1 cellular context compared by ENCODE assay signal in genomic region chr9:131530930-131531832, GRCh38.
TF ChIP-seq lines count a peak whose summit lies in the region.

Gene UCK1, minus strand, starts transcription at chr9:131531263. Its CDS starts 89 bp downstream, at chr9:131531174.

TF ChIP-seq in HepG2, 621 proteins besides CTCF, POLR2A, EP300 and RAD21 (continued from another document and continues in another):
- TF ChIP-seq PRDM10 (CRISPR knock-in tag; IDR thresholded peaks at IDR 0.05; ENCODE audit: low read depth) (no peak), ZNF101 (CRISPR knock-in tag; IDR thresholded peaks at IDR 0.05; ENCODE audit: borderline replicate concordance, low read depth) (no peak), GATAD1 (CRISPR knock-in tag; IDR thresholded peaks at IDR 0.05) (peak; percentile 58; the same call in 1 of the 2 replicates), ELF1 (CRISPR knock-in tag; IDR thresholded peaks at IDR 0.05) (0 out of 2 replicates have a peak, but pooled peaks have one; percentile 53), FOXJ3 (CRISPR knock-in tag; IDR thresholded peaks at IDR 0.05; ENCODE audit: borderline replicate concordance) (no peak), MED1 (CRISPR knock-in tag; IDR thresholded peaks at IDR 0.05) (peak; percentile 15; the same call in 1 of the 2 replicates), ZNF430 (CRISPR knock-in tag; IDR thresholded peaks at IDR 0.05) (no peak), CBX5 (CRISPR knock-in tag; IDR thresholded peaks at IDR 0.05; ENCODE audit: borderline replicate concordance) (no peak), PTBP1 (IDR thresholded peaks at IDR 0.05; ENCODE audit: low read depth, low read length, poor library complexity, severe bottlenecking) (no peak), HOXD1 (CRISPR knock-in tag; IDR thresholded peaks at IDR 0.05) (no peak; the same call in 1 of the 2 replicates), HNRNPLL (IDR thresholded peaks at IDR 0.05; ENCODE audit: low read depth, low read length, poor library complexity, severe bottlenecking) (peak; percentile 36), NKX3-1 (CRISPR knock-in tag; IDR thresholded peaks at IDR 0.05) (no peak), DRAP1 (CRISPR knock-in tag; IDR thresholded peaks at IDR 0.05) (no peak), ZBTB7A (CRISPR knock-in tag; IDR thresholded peaks at IDR 0.05) (peak; percentile 47; the same call in 1 of the 2 replicates), ARNT (IDR thresholded peaks at IDR 0.05) (no peak), MLXIP (CRISPR knock-in tag; IDR thresholded peaks at IDR 0.05; ENCODE audit: borderline replicate concordance) (no peak), ZNF550 (CRISPR knock-in tag; IDR thresholded peaks at IDR 0.05; ENCODE audit: borderline replicate concordance) (no peak), MYPOP (CRISPR knock-in tag; IDR thresholded peaks at IDR 0.05) (peak; percentile 54; the same call in 1 of the 2 replicates), ZNF143 (CRISPR knock-in tag; IDR thresholded peaks at IDR 0.05) (peak; percentile 91), ZBTB26 (CRISPR knock-in tag; IDR thresholded peaks at IDR 0.05; ENCODE audit: borderline replicate concordance) (no peak), SATB2 (CRISPR knock-in tag; IDR thresholded peaks at IDR 0.05) (no peak), JDP2 (CRISPR knock-in tag; IDR thresholded peaks at IDR 0.05; ENCODE audit: borderline replicate concordance) (no peak), TBL1XR1 (IDR thresholded peaks at IDR 0.05; ENCODE audit: borderline replicate concordance, low read length, partially characterized antibody) (peak; percentile 36), ZNF563 (CRISPR knock-in tag; IDR thresholded peaks at IDR 0.05) (0 out of 2 replicates have a peak, but pooled peaks have one; percentile 43), KAT8 (CRISPR knock-in tag; IDR thresholded peaks at IDR 0.05) (0 out of 2 replicates have a peak, but pooled peaks have one; percentile 21), ZNF24 (IDR thresholded peaks at IDR 0.05) (no peak), ATF7-NPFF (CRISPR knock-in tag; IDR thresholded peaks at IDR 0.05; ENCODE audit: low read depth) (peak; percentile 27; the same call in 1 of the 2 replicates), ZNF687 (CRISPR knock-in tag; IDR thresholded peaks at IDR 0.05) (peak; percentile 55; the same call in 1 of the 2 replicates), KDM5B (CRISPR knock-in tag; IDR thresholded peaks at IDR 0.05; ENCODE audit: borderline replicate concordance) (peak; percentile 63; the same call in 1 of the 2 replicates), RBFOX2 (IDR thresholded peaks at IDR 0.05; ENCODE audit: low read depth, low read length) (peak; percentile 81), ZNF10 (CRISPR knock-in tag; IDR thresholded peaks at IDR 0.05; ENCODE audit: borderline replicate concordance, low read depth) (no peak), PATZ1 (CRISPR knock-in tag; IDR thresholded peaks at IDR 0.05) (peak; percentile 53), PHF5A (CRISPR knock-in tag; IDR thresholded peaks at IDR 0.05; ENCODE audit: low read depth, unreplicated experiment) (no peak), ZFY (CRISPR knock-in tag; IDR thresholded peaks at IDR 0.05) (peak; percentile 91), POGK (CRISPR knock-in tag; conservative IDR thresholded peaks at IDR 0.05) (no peak), ZNF614 (CRISPR knock-in tag; IDR thresholded peaks at IDR 0.05; ENCODE audit: borderline replicate concordance) (no peak), ZNF468 (CRISPR knock-in tag; IDR thresholded peaks at IDR 0.05) (no peak), FOXP1 (IDR thresholded peaks at IDR 0.05) (no peak), FOXP1 (CRISPR knock-in tag; IDR thresholded peaks at IDR 0.05) (no peak), E2F5 (CRISPR knock-in tag; conservative IDR thresholded peaks at IDR 0.05) (0 out of 2 replicates have a peak, but pooled peaks have one; percentile 35), TBP (CRISPR knock-in tag; IDR thresholded peaks at IDR 0.05) (no peak), NCOR1 (IDR thresholded peaks at IDR 0.05; ENCODE audit: borderline replicate concordance, low read length) (no peak), YY1 (IDR thresholded peaks at IDR 0.05; ENCODE audit: insufficient read depth, insufficient replicate concordance, low read depth, low read length) (peak; percentile 74), ZNF251 (CRISPR knock-in tag; IDR thresholded peaks at IDR 0.05) (no peak), MAFK (conservative IDR thresholded peaks at IDR 0.05 in 1 of 2, IDR thresholded peaks at IDR 0.05 in 1 of 2; ENCODE audit: low read length in 2 of 2) (no peak), MXI1 (IDR thresholded peaks at IDR 0.05; ENCODE audit: borderline replicate concordance, low read depth, low read length) (0 out of 3 replicates have a peak, but pooled peaks have one; percentile 53)
